Comparison of ENCODE assay signal across 12 cellular contexts in genomic region chr12:93373847-93374723, GRCh38. TPM values are rescaled to one million over a fixed set of nuclear protein-coding genes. Genes with fewer than 3 reads are reported as not detected.
DNase-seq lines count a peak whose midpoint lies in the region; FAIRE-seq and TF ChIP-seq lines count a peak whose summit lies in the region.
"Had no signal": no experiment of that assay in that cellular context is flagged by ENCODE, and none has a peak within 500 bp of the region (broad histone marks: within the 10 kb centered on the region; RNA-seq: fewer than 3 reads in every experiment).

No MANE protein-coding gene starts in this region.

- intact Hi-C loops in kidney (cut with DNase I), result no loop called here

- no peak for FAIRE-seq in kidney (lab: Jason Lieb, UNC)
- FAIRE-seq in small intestine (lab: Jason Lieb, UNC), result no peak

- no peaks in the 10 kb centered on the region for H3K27me3 ChIP-seq in small intestine (ENCODE audit: control insufficient read depth in 2 of 2, insufficient read depth in 2 of 2, low read length in 2 of 2)
- H3K27me3 ChIP-seq: heart right ventricle had no signal

- H3K4me1 ChIP-seq in kidney (ENCODE audit: control insufficient read depth in 1 of 2, insufficient read depth in 1 of 2, low read depth in 1 of 2, low read length in 2 of 2), result peaks cover 2 to 7% of the 10 kb centered on the region in 2 donors
- H3K4me1 ChIP-seq in small intestine (ENCODE audit: control insufficient read depth in 2 of 2, insufficient read depth in 1 of 2, low read depth in 1 of 2, low read length in 1 of 2), result no peaks in the 10 kb centered on the region

- H3K27ac ChIP-seq in kidney (ENCODE audit: low read depth in 2 of 2, low read length in 2 of 2), result peak overlapping the region; percentile 15 to 57
- peak overlapping the region in 1 of 2 donors; percentile 14 for H3K27ac ChIP-seq in small intestine (ENCODE audit: low read depth in 1 of 2, low read length in 1 of 2)

- TF ChIP-seq CTCF in kidney (IDR thresholded peaks at IDR 0.05; ENCODE audit: borderline replicate concordance, extremely low read depth, insufficient read depth) (no peak), GM13977 (IDR thresholded peaks at IDR 0.05; ENCODE audit: extremely low read depth, insufficient read depth, missing control alignments) (no peak)

- H3K9me3 ChIP-seq in kidney (ENCODE audit: control insufficient read depth in 1 of 2, low read length in 2 of 2), result no peaks in the 10 kb centered on the region
- no peaks in the 10 kb centered on the region for H3K9me3 ChIP-seq in small intestine (ENCODE audit: control insufficient read depth, low read depth)
- H3K9me3 ChIP-seq: heart right ventricle had no signal

- H3K4me3 ChIP-seq in kidney (ENCODE audit: low read length in 2 of 2) (peak overlapping the region in 1 of 2 donors; percentile 37), small intestine (ENCODE audit: low read depth in 1 of 2, low read length in 2 of 2) (no peak overlapping the region)

- H3K36me3 ChIP-seq in kidney (ENCODE audit: control insufficient read depth in 1 of 2, insufficient read depth in 2 of 2, low read length in 2 of 2), result no peaks in the 10 kb centered on the region
- H3K36me3 ChIP-seq in small intestine (ENCODE audit: control insufficient read depth in 2 of 2, insufficient read depth in 2 of 2, low read length in 2 of 2), result no peaks in the 10 kb centered on the region
- H3K36me3 ChIP-seq: heart right ventricle had no signal

- H3K9ac ChIP-seq in kidney (ENCODE audit: low read length in 2 of 2), result peak overlapping the region in 1 of 2 donors; percentile 21

- WGBS in small intestine, 3 donors, result 24 to 55% (median 49%) methylated on average over 2 of the region's 2 CpGs

- DNase-seq in NCI-H82 (lab: John Stamatoyannopoulos, UW), result peak; percentile 45
- no peak for DNase-seq in NCI-H82 treated with DMSO at 0.1 percent for 48 hours (lab: John Stamatoyannopoulos, UW; ENCODE audit: unreplicated experiment)
- peak; percentile 74 for DNase-seq in OCI-M1 (lab: John Stamatoyannopoulos, UW)
- no peak for DNase-seq in kidney
- peak; percentile 65 for DNase-seq in small intestine
- DNase-seq in glomerular visceral epithelial cell (ENCODE audit: extremely low spot score), result no peak
- DNase-seq in GM13977 (ENCODE audit: low spot score), result no peak
- DNase-seq in ecto neural progenitor cell (ENCODE audit: low spot score), result no peak
- DNase-seq: 8988T; heart right ventricle; natural killer cell; stimulated activated naive CD8-positive, alpha-beta T cell treated with anti-CD3 and anti-CD28 coated beads, Interleukin-15, amount 100 ng/mL, for 72 hours had no signal

- in situ Hi-C loops in GM13977 (cut with MboI; ENCODE audit: low pct_unique_long_range_greater_than_20kb, low sequenced_read_pairs, unreplicated experiment), result no loop called here

RNA-seq across cellular contexts. Expression of gene NUDT4, which starts 3.6 kb away (rescaled TPM):
- 127 TPM for total RNA-seq in kidney
- polyA plus RNA-seq in kidney (ENCODE audit: insufficient read depth, low read depth, low replicate concordance) (104 TPM), small intestine (10 to 100 TPM; 15.9 to 26.0 (median 18.9) TPM)

Comparison
In these comparisons a context has a peak if more than half of its experiments do, and no peak if none do; other contexts are left out.
1. DNase-seq: peak in NCI-H82 (single experiment), OCI-M1 (single experiment) and small intestine (single experiment); none in NCI-H82 treated with DMSO at 0.1 percent for 48 hours (single experiment), kidney (single experiment), glomerular visceral epithelial cell (single experiment), GM13977 (single experiment) and ecto neural progenitor cell (single experiment).